8 cellular contexts compared by ENCODE assay signal in genomic region chr2:233075966-233076339, GRCh38. TPM values are rescaled to one million over a fixed set of nuclear protein-coding genes. Genes with fewer than 3 reads are reported as not detected.
A peak's percentile ranks its signal among the peaks of the same experiment; 100 is the strongest.
DNase-seq lines count a peak whose midpoint lies in the region; ATAC-seq and TF ChIP-seq lines count a peak whose summit lies in the region.

No MANE protein-coding gene starts in this region.

- in situ Hi-C loops in gastrocnemius medialis (cut with MboI; ENCODE audit: low sequenced_read_pairs in 4 of 4) = no loop called here

- intact Hi-C loops in activated CD4-positive, alpha-beta T cell treated with anti-CD3 and anti-CD28 coated beads, Interleukin-2, amount 10 ng/mL, durations not matched to agents 24 days and 14 days (cut with micrococcal nuclease) = no loop called here
- intact Hi-C loops in left ventricle myocardium superior (cut with micrococcal nuclease) = no loop called here
- intact Hi-C loops in gastrocnemius medialis (cut with DNase I; ENCODE audit: low total_unique reads) = no loop called here

- no peak overlapping the region for H3K4me3 ChIP-seq in gastrocnemius medialis

- no peaks in the 10 kb centered on the region for H3K27me3 Mint-ChIP-seq in activated CD4-positive, alpha-beta T cell treated with anti-CD3 and anti-CD28 coated beads, Interleukin-2, amount 10 ng/mL, durations not matched to agents 24 days and 14 days

- peaks cover 24% of the 10 kb centered on the region for H3K36me3 Mint-ChIP-seq in activated CD4-positive, alpha-beta T cell treated with anti-CD3 and anti-CD28 coated beads, Interleukin-2, amount 10 ng/mL, durations not matched to agents 24 days and 14 days (ENCODE audit: low read depth)

- H3K36me3 ChIP-seq in gastrocnemius medialis = no peaks in the 10 kb centered on the region

- peak; percentile 83 for DNase-seq in activated CD4-positive, alpha-beta T cell treated with anti-CD3 and anti-CD28 coated beads, Interleukin-2, amount 10 ng/mL, durations not matched to agents 24 days and 14 days
- DNase-seq in activated CD4-positive, alpha-beta T cell treated with anti-CD3 and anti-CD28 coated beads for 48 hours = no peak
- DNase-seq in NOMO-1 treated with DMSO at 0.1 percent for 48 hours (lab: John Stamatoyannopoulos, UW; ENCODE audit: unreplicated experiment) (peak; percentile 82), left ventricle myocardium superior (no peak), gastrocnemius medialis (no peak), NCI-H1417 treated with DMSO at 0.1 percent for 48 hours (lab: John Stamatoyannopoulos, UW) (no peak), AG08395 (ENCODE audit: low spot score) (no peak)

- peaks cover 0 to 3% (median 0%) of the 10 kb centered on the region in 3 donors for H3K9me3 ChIP-seq in gastrocnemius medialis

- peaks cover 0 to 7% of the 10 kb centered on the region in 2 donors for H3K4me1 ChIP-seq in gastrocnemius medialis

- H3K27me3 ChIP-seq in gastrocnemius medialis = no peaks in the 10 kb centered on the region

- ATAC-seq in HG02759 (IDR thresholded peaks at IDR 0.05; ENCODE audit: unreplicated experiment) (peak; percentile 63), left ventricle myocardium superior (peak; percentile 68), gastrocnemius medialis (no peak)

- H3K4me3 Mint-ChIP-seq in activated CD4-positive, alpha-beta T cell treated with anti-CD3 and anti-CD28 coated beads, Interleukin-2, amount 10 ng/mL, durations not matched to agents 24 days and 14 days = no peak overlapping the region

- peaks cover 25% of the 10 kb centered on the region for H3K4me1 Mint-ChIP-seq in activated CD4-positive, alpha-beta T cell treated with anti-CD3 and anti-CD28 coated beads, Interleukin-2, amount 10 ng/mL, durations not matched to agents 24 days and 14 days

- no peak overlapping the region for H3K27ac Mint-ChIP-seq in activated CD4-positive, alpha-beta T cell treated with anti-CD3 and anti-CD28 coated beads, Interleukin-2, amount 10 ng/mL, durations not matched to agents 24 days and 14 days

- no peak overlapping the region for H3K27ac ChIP-seq in gastrocnemius medialis

- peaks cover 4% of the 10 kb centered on the region for H3K9me3 Mint-ChIP-seq in activated CD4-positive, alpha-beta T cell treated with anti-CD3 and anti-CD28 coated beads, Interleukin-2, amount 10 ng/mL, durations not matched to agents 24 days and 14 days

- TF ChIP-seq POLR2A in gastrocnemius medialis (IDR thresholded peaks at IDR 0.05) = no peak

- no peak for TF ChIP-seq CTCF in gastrocnemius medialis (IDR thresholded peaks at IDR 0.05 in 4 of 5, conservative IDR thresholded peaks at IDR 0.05 in 1 of 5)

RNA-seq across cellular contexts. Expression of gene INPP5D, which starts 15.8 kb away (rescaled TPM):
- total RNA-seq in activated CD4-positive, alpha-beta T cell treated with anti-CD3 and anti-CD28 coated beads, Interleukin-2, amount 10 ng/mL, durations not matched to agents 24 days and 14 days = 43.6 and 45.8 TPM in 2 replicates
- 5.8 TPM for total RNA-seq in left ventricle myocardium superior
- total RNA-seq in gastrocnemius medialis = 10 to 100 TPM in 1 of 4 donors, 1 to 10 TPM in 3; 1.7 to 18.7 (median 4.9) TPM

RNA-seq across cellular contexts. Expression of gene NEU2, which starts 43.5 kb away (rescaled TPM):
- total RNA-seq in activated CD4-positive, alpha-beta T cell treated with anti-CD3 and anti-CD28 coated beads, Interleukin-2, amount 10 ng/mL, durations not matched to agents 24 days and 14 days = not detected in 2 replicates
- total RNA-seq in left ventricle myocardium superior (not detected), gastrocnemius medialis (not detected)

Comparison
In these comparisons a context has a peak if more than half of its experiments do, and no peak if none do; other contexts are left out.
1. DNase-seq: peak in activated CD4-positive, alpha-beta T cell treated with anti-CD3 and anti-CD28 coated beads, Interleukin-2, amount 10 ng/mL, durations not matched to agents 24 days and 14 days (single experiment) and NOMO-1 treated with DMSO at 0.1 percent for 48 hours (single experiment); none in activated CD4-positive, alpha-beta T cell treated with anti-CD3 and anti-CD28 coated beads for 48 hours (single experiment), left ventricle myocardium superior (single experiment), gastrocnemius medialis (0 of 2), NCI-H1417 treated with DMSO at 0.1 percent for 48 hours (single experiment) and AG08395 (single experiment).
2. ATAC-seq: peak in HG02759 (single experiment) and left ventricle myocardium superior (single experiment); none in gastrocnemius medialis (0 of 2).